ENCODE assay signal across 21 cellular contexts in the genomic region with DNA sequence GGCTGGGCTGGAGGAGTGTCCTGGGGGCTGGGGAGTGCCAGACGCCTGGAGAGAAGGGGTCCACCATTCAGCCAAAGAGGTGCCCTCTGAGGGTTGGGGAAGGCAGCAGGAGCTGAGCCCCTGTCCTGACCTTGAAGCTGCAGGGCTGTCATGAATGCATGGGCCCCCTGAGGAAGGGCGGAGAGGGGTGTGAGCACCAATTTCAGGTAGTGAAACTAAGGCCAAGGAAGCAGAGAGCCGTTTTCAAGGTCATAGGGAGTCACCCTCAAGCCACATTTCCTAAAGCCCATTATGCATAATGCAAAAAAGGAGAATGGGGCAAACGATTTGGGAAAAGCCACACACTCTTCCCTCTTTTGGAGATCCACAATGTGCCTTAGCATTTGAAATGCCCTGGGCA. TPM values are rescaled to one million over a fixed set of nuclear protein-coding genes. Genes with fewer than 3 reads are reported as not detected.
DNase-seq lines count a peak whose midpoint lies in the region; ATAC-seq and TF ChIP-seq lines count a peak whose summit lies in the region.
"Had no signal": no experiment of that assay in that cellular context is flagged by ENCODE, and none has a peak within 500 bp of the region (broad histone marks: within the 10 kb centered on the region; RNA-seq: fewer than 3 reads in every experiment).

No MANE protein-coding gene starts in this region.

- no peaks in the 10 kb centered on the region for H3K36me3 ChIP-seq in heart left ventricle
- H3K36me3 ChIP-seq: esophagus squamous epithelium, gastroesophageal sphincter, ovary, upper lobe of right lung had no signal

- no peak overlapping the region for H3K4me3 Mint-ChIP-seq in activated naive CD8-positive, alpha-beta T cell treated with anti-CD3 and anti-CD28 coated beads for 36 hours
- no peak overlapping the region for H3K4me3 Mint-ChIP-seq in activated naive CD8-positive, alpha-beta T cell treated with anti-CD3 and anti-CD28 coated beads, Interleukin-2, amount 50 U/mL, for 24 hours
- peak overlapping the region; percentile 60 for H3K4me3 Mint-ChIP-seq in activated B cell treated with CpG ODN at 0.5 μM for 24 hours
- H3K4me3 Mint-ChIP-seq: activated T-cell treated with anti-CD3 and anti-CD28 coated beads, Interleukin-2, amount 50 U/mL, for 24 hours; endodermal cell; natural killer cell treated with Interleukin-12 subunit alpha and Interleukin-12 subunit beta and Interleukin-15 and Interleukin-18, amount 100 ng/mL, for 72 hours had no signal

- TF ChIP-seq POLR2A in heart left ventricle (IDR thresholded peaks at IDR 0.05): no peak

- H3K27ac Mint-ChIP-seq in activated naive CD8-positive, alpha-beta T cell treated with anti-CD3 and anti-CD28 coated beads for 36 hours: peak overlapping the region; percentile 13
- no peak overlapping the region for H3K27ac Mint-ChIP-seq in activated naive CD8-positive, alpha-beta T cell treated with anti-CD3 and anti-CD28 coated beads, Interleukin-2, amount 50 U/mL, for 24 hours
- H3K27ac Mint-ChIP-seq in activated B cell treated with CpG ODN at 0.5 μM for 24 hours: peak overlapping the region; percentile 94
- H3K27ac Mint-ChIP-seq: activated T-cell treated with anti-CD3 and anti-CD28 coated beads, Interleukin-2, amount 50 U/mL, for 24 hours; endodermal cell had no signal

- WGBS in heart left ventricle, 4 donors: 61 to 68% (median 65%) methylated on average over 4 of the region's 4 CpGs

- no peak overlapping the region for H3K27ac ChIP-seq in heart left ventricle
- H3K27ac ChIP-seq: esophagus squamous epithelium, gastroesophageal sphincter, ovary, upper lobe of right lung had no signal

- no peaks in the 10 kb centered on the region for H3K9me3 ChIP-seq in heart left ventricle
- H3K9me3 ChIP-seq: esophagus squamous epithelium, gastroesophageal sphincter, ovary, upper lobe of right lung had no signal

- peaks cover 74% of the 10 kb centered on the region for H3K4me1 Mint-ChIP-seq in activated naive CD8-positive, alpha-beta T cell treated with anti-CD3 and anti-CD28 coated beads for 36 hours
- peaks cover 72% of the 10 kb centered on the region for H3K4me1 Mint-ChIP-seq in activated naive CD8-positive, alpha-beta T cell treated with anti-CD3 and anti-CD28 coated beads, Interleukin-2, amount 50 U/mL, for 24 hours
- peaks cover 98% of the 10 kb centered on the region for H3K4me1 Mint-ChIP-seq in activated B cell treated with CpG ODN at 0.5 μM for 24 hours
- H3K4me1 Mint-ChIP-seq: endodermal cell had no signal

- peaks cover 0 to 52% (median 0%) of the 10 kb centered on the region in 12 donors for H3K4me1 ChIP-seq in heart left ventricle
- H3K4me1 ChIP-seq: gastroesophageal sphincter, upper lobe of right lung had no signal

- H3K27me3 ChIP-seq in heart left ventricle: peaks cover 0 to 3% (median 0%) of the 10 kb centered on the region in 9 donors
- H3K27me3 ChIP-seq: esophagus squamous epithelium, gastroesophageal sphincter, ovary, upper lobe of right lung had no signal

- TF ChIP-seq CTCF in activated B cell treated with CpG ODN at 0.5 μM for 24 hours (IDR thresholded peaks at IDR 0.05) (no peak), heart left ventricle (IDR thresholded peaks at IDR 0.05) (no peak)

- intact Hi-C loops in activated B cell treated with CpG ODN at 0.5 μM for 24 hours (cut with micrococcal nuclease) (loop anchor here (1.0 to 5.0 kb wide), 2 partner anchors 146 to 268 kb away; no protein-coding TSS in a partner anchor), Right ventricle myocardium inferior (cut with DNase I) (no loop called here), heart left ventricle (cut with DNase I) (loop anchor here in 4 of 10 donors (10.0 kb wide), 2 partner anchors 208 to 268 kb away; no protein-coding TSS in a partner anchor)

- no peak overlapping the region for H3K4me3 ChIP-seq in heart left ventricle
- H3K4me3 ChIP-seq: esophagus squamous epithelium, gastroesophageal sphincter, ovary, upper lobe of right lung had no signal

- no peak for DNase-seq in activated naive CD8-positive, alpha-beta T cell treated with anti-CD3 and anti-CD28 coated beads for 36 hours
- DNase-seq in activated naive CD8-positive, alpha-beta T cell treated with anti-CD3 and anti-CD28 coated beads, Interleukin-2, amount 50 U/mL, for 24 hours: no peak
- DNase-seq in MV-4-11 (lab: John Stamatoyannopoulos, UW) (peak; percentile 60), activated B cell treated with CpG ODN at 0.5 μM for 24 hours (no peak), NCI-H69 (lab: John Stamatoyannopoulos, UW) (no peak), Right ventricle myocardium inferior (ENCODE audit: missing footprints) (no peak), heart left ventricle (no peak)
- DNase-seq: activated naive CD4-positive, alpha-beta T cell treated with Interleukin-2 at 50 U/mL for 16 hours; activated T-cell treated with anti-CD3 and anti-CD28 coated beads, Interleukin-2, amount 50 U/mL, for 24 hours; anterior cingulate cortex; cortex of kidney; endodermal cell; esophagus squamous epithelium; NCI-H510A; NK-92 treated with Interleukin-12 subunit alpha and Interleukin-12 subunit beta, amount 100 ng/mL, for 24 hours; ovary; T1000; upper lobe of right lung had no signal

- H3K27me3 Mint-ChIP-seq in activated naive CD8-positive, alpha-beta T cell treated with anti-CD3 and anti-CD28 coated beads for 36 hours: no peaks in the 10 kb centered on the region
- no peaks in the 10 kb centered on the region for H3K27me3 Mint-ChIP-seq in activated naive CD8-positive, alpha-beta T cell treated with anti-CD3 and anti-CD28 coated beads, Interleukin-2, amount 50 U/mL, for 24 hours
- H3K27me3 Mint-ChIP-seq in activated B cell treated with CpG ODN at 0.5 μM for 24 hours: no peaks in the 10 kb centered on the region
- H3K27me3 Mint-ChIP-seq: activated T-cell treated with anti-CD3 and anti-CD28 coated beads, Interleukin-2, amount 50 U/mL, for 24 hours; natural killer cell treated with Interleukin-12 subunit alpha and Interleukin-12 subunit beta and Interleukin-15 and Interleukin-18, amount 100 ng/mL, for 72 hours had no signal

- no peaks in the 10 kb centered on the region for H3K9me3 Mint-ChIP-seq in activated naive CD8-positive, alpha-beta T cell treated with anti-CD3 and anti-CD28 coated beads for 36 hours
- H3K9me3 Mint-ChIP-seq in activated naive CD8-positive, alpha-beta T cell treated with anti-CD3 and anti-CD28 coated beads, Interleukin-2, amount 50 U/mL, for 24 hours: no peaks in the 10 kb centered on the region
- H3K9me3 Mint-ChIP-seq in activated B cell treated with CpG ODN at 0.5 μM for 24 hours: no peaks in the 10 kb centered on the region
- H3K9me3 Mint-ChIP-seq: activated T-cell treated with anti-CD3 and anti-CD28 coated beads, Interleukin-2, amount 50 U/mL, for 24 hours; endodermal cell; natural killer cell treated with Interleukin-12 subunit alpha and Interleukin-12 subunit beta and Interleukin-15 and Interleukin-18, amount 100 ng/mL, for 72 hours had no signal

- ATAC-seq in activated naive CD8-positive, alpha-beta T cell treated with anti-CD3 and anti-CD28 coated beads, Interleukin-2, amount 50 U/mL, for 24 hours: no peak
- ATAC-seq in activated B cell treated with CpG ODN at 0.5 μM for 24 hours (ENCODE audit: low read depth): peak; percentile 22
- ATAC-seq in Right ventricle myocardium inferior: no peak
- ATAC-seq in HG03045 (IDR thresholded peaks at IDR 0.05; ENCODE audit: unreplicated experiment): no peak
- ATAC-seq in heart left ventricle: no peak
- ATAC-seq: gastroesophageal sphincter, upper lobe of right lung had no signal

- POLR2A ChIA-PET in activated B cell treated with CpG ODN at 0.5 μM for 24 hours (lab: Charles Lee): interaction anchor here (0.7 to 4.3 kb wide), 10 partner anchors 9 to 264 kb away, joined by 3 to 25 read pairs (median 4); a partner anchor contains a TSS

- CTCF ChIA-PET in activated B cell treated with CpG ODN at 0.5 μM for 24 hours (lab: Charles Lee): interaction anchor here (1.0 to 1.1 kb wide), 3 partner anchors 14 to 320 kb away, joined by 3 to 5 read pairs (median 3); a partner anchor contains a TSS

- no peaks in the 10 kb centered on the region for H3K36me3 Mint-ChIP-seq in activated naive CD8-positive, alpha-beta T cell treated with anti-CD3 and anti-CD28 coated beads for 36 hours
- H3K36me3 Mint-ChIP-seq in activated naive CD8-positive, alpha-beta T cell treated with anti-CD3 and anti-CD28 coated beads, Interleukin-2, amount 50 U/mL, for 24 hours (ENCODE audit: low read depth): no peaks in the 10 kb centered on the region
- H3K36me3 Mint-ChIP-seq in activated B cell treated with CpG ODN at 0.5 μM for 24 hours (ENCODE audit: low read depth): no peaks in the 10 kb centered on the region
- H3K36me3 Mint-ChIP-seq: natural killer cell treated with Interleukin-12 subunit alpha and Interleukin-12 subunit beta and Interleukin-15 and Interleukin-18, amount 100 ng/mL, for 72 hours had no signal

RNA-seq across cellular contexts. Expression of a gene that starts 37.2 kb away (rescaled TPM):
- total RNA-seq in activated naive CD8-positive, alpha-beta T cell treated with anti-CD3 and anti-CD28 coated beads for 36 hours: 10 to 100 TPM; 47.5 to 47.6 TPM
- total RNA-seq in activated B cell treated with CpG ODN at 0.5 μM for 24 hours: 13.2 and 15.4 TPM in 2 replicates
- 3.4 TPM for total RNA-seq in Right ventricle myocardium inferior
- total RNA-seq in heart left ventricle: 1 to 10 TPM; 2.9 to 5.8 (median 5.1) TPM
- polyA plus RNA-seq in heart left ventricle: 1 to 10 TPM; 1.9 to 3.8 TPM
